8 cellular contexts compared by ENCODE assay signal in genomic region chr11:8092587-8093424, GRCh38. TPM values are rescaled to one million over a fixed set of nuclear protein-coding genes. Genes with fewer than 3 reads are reported as not detected.
DNase-seq lines count a peak whose midpoint lies in the region; ATAC-seq and TF ChIP-seq lines count a peak whose summit lies in the region.

No MANE protein-coding gene starts in this region.

- H3K27me3 ChIP-seq in H7 (ENCODE audit: control insufficient read depth, insufficient read depth, low read length): no peaks in the 10 kb centered on the region
- no peaks in the 10 kb centered on the region for H3K27me3 ChIP-seq in MM.1S (replicated peaks; ENCODE audit: insufficient read depth, low read length)
- no peaks in the 10 kb centered on the region for H3K27me3 ChIP-seq in colonic mucosa
- no peaks in the 10 kb centered on the region for H3K27me3 ChIP-seq in lung (ENCODE audit: control insufficient read depth, insufficient read depth)

- H3K4me3 ChIP-seq in H7 (ENCODE audit: insufficient read depth, low read depth, low read length) (no peak overlapping the region), MM.1S (ENCODE audit: low read length) (no peak overlapping the region), colonic mucosa (no peak overlapping the region), lung (no peak overlapping the region)

- H3K27ac ChIP-seq in MM.1S (ENCODE audit: low read length) (no peak overlapping the region), colonic mucosa (no peak overlapping the region), lung (ENCODE audit: low read depth in 1 of 2, low read length in 1 of 2) (no peak overlapping the region)

- no peaks in the 10 kb centered on the region for H4K20me1 ChIP-seq in MM.1S (ENCODE audit: insufficient read depth, low read length)

- intact Hi-C loops in colonic mucosa (cut with DNase I): loop anchor here (2.0 to 10.0 kb wide), 3 partner anchors 86 to 988 kb away; no protein-coding TSS in a partner anchor

- 48 to 52% methylated on average over 11 of the region's 11 CpGs for WGBS in lung, 2 donors

- TF ChIP-seq CTCF in GM12872 (IDR thresholded peaks at IDR 0.05; ENCODE audit: insufficient read depth, low read depth, low read length) (peak; percentile 73), MM.1S (IDR thresholded peaks at IDR 0.05; ENCODE audit: low read length) (peak; percentile 76), colonic mucosa (IDR thresholded peaks at IDR 0.05) (peak; percentile 47), lung (IDR thresholded peaks at IDR 0.05; ENCODE audit: control extremely low read depth, extremely low read depth) (no peak)

- H2AFZ ChIP-seq in MM.1S (ENCODE audit: low read length): peak overlapping the region; percentile 49

- no peak overlapping the region for H3K9ac ChIP-seq in MM.1S (ENCODE audit: low read length)
- no peak overlapping the region for H3K9ac ChIP-seq in colonic mucosa (ENCODE audit: low read depth in 2 of 2, low read length in 2 of 2)

- H3K79me2 ChIP-seq in MM.1S (ENCODE audit: low read length): no peaks in the 10 kb centered on the region

- peaks cover 5% of the 10 kb centered on the region for H3K36me3 ChIP-seq in H7 (replicated peaks; ENCODE audit: control insufficient read depth, insufficient read depth, low read length)
- no peaks in the 10 kb centered on the region for H3K36me3 ChIP-seq in MM.1S (replicated peaks; ENCODE audit: insufficient read depth, low read length)
- H3K36me3 ChIP-seq in colonic mucosa: no peaks in the 10 kb centered on the region
- no peaks in the 10 kb centered on the region for H3K36me3 ChIP-seq in lung (ENCODE audit: control insufficient read depth in 2 of 2, insufficient read depth in 2 of 2, low read length in 2 of 2)

- no peaks in the 10 kb centered on the region for H3K4me1 ChIP-seq in MM.1S (ENCODE audit: low read length)
- no peaks in the 10 kb centered on the region for H3K4me1 ChIP-seq in colonic mucosa
- H3K4me1 ChIP-seq in lung (ENCODE audit: control insufficient read depth in 2 of 2, insufficient read depth in 2 of 2, low read length in 2 of 2): no peaks in the 10 kb centered on the region

- peak; percentile 68 for ATAC-seq in lung (ENCODE audit: insufficient read depth, low FRiP score)
- peak; percentile 48 for ATAC-seq in stimulated activated naive CD8-positive, alpha-beta T cell treated with anti-CD3 and anti-CD28 coated beads, Interleukin-15, Interleukin-2, amounts not matched to agents 100 U/mL and 50 U/mL, for 24 hours

- DNase-seq in H7 (peak; percentile 91), MM.1S (peak; percentile 68), SKM-1 treated with dmso at 0.1 percent for 144 hours (lab: John Stamatoyannopoulos, UW; ENCODE audit: unreplicated experiment) (peak; percentile 17), colonic mucosa (peak; percentile 80), lung (ENCODE audit: low spot score) (peak; percentile 58), activated gamma-delta T cell (lab: John Stamatoyannopoulos, UW) (no peak)
- DNase-seq in stimulated activated naive CD8-positive, alpha-beta T cell treated with anti-CD3 and anti-CD28 coated beads, Interleukin-15, Interleukin-2, amounts not matched to agents 100 U/mL and 50 U/mL, for 24 hours: peak; percentile 62

- H3F3A ChIP-seq in MM.1S (ENCODE audit: insufficient read depth, low read length): no peaks in the 10 kb centered on the region

- H3K9me2 ChIP-seq in MM.1S (replicated peaks; ENCODE audit: insufficient read depth, low read length): no peaks in the 10 kb centered on the region

- peak overlapping the region; percentile 14; the same call in 1 of the 2 replicates for H3K4me2 ChIP-seq in MM.1S (ENCODE audit: low read depth, low read length)

- H3K9me3 ChIP-seq in MM.1S (replicated peaks; ENCODE audit: insufficient read depth, low read length) (no peaks in the 10 kb centered on the region), colonic mucosa (no peaks in the 10 kb centered on the region), lung (ENCODE audit: control insufficient read depth in 2 of 2, insufficient read depth in 1 of 2, low read length in 1 of 2) (peaks cover 0 to 2% of the 10 kb centered on the region in 2 donors)

RNA-seq across cellular contexts. Expression of gene TUB, which starts 11.8 kb away (rescaled TPM):
- 14.6 and 16.4 TPM in 2 replicates for total RNA-seq in H7 (2014; rRNA removed; shearing (Covaris generic))
- total RNA-seq in colonic mucosa (1 to 10 TPM; 1.2 to 1.4 TPM), lung (10 to 100 TPM in 1 of 2 donors, 1 to 10 TPM in 1; 8.5 to 23.5 TPM)
- 1 to 10 TPM in 1 of 2 donors, under 1 TPM in 1; 0.96 to 1.8 TPM for polyA plus RNA-seq in lung
